8 cellular contexts compared by ENCODE assay signal in the genomic region with DNA sequence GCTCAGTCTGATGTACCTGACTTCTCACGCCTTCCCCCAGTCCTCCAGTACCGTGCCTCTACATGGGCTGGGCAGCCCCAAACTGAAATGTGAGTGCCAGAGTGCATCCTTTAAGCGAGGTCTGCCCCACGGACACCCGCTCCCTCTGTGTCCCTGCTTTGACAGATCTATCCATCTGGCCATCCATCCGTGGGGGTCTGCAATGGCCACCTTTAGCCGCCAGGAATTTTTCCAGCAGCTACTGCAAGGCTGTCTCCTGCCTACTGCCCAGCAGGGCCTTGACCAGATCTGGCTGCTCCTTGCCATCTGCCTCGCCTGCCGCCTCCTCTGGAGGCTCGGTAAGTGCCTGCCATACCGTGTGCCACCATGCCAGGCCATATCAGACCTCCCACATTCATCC. TPM values are rescaled to one million over a fixed set of nuclear protein-coding genes. Genes with fewer than 3 reads are reported as not detected.
DNase-seq lines count a peak whose midpoint lies in the region; ATAC-seq and TF ChIP-seq lines count a peak whose summit lies in the region.

No MANE protein-coding gene starts in this region.

- H2BK15ac ChIP-seq in mesendoderm (replicated peaks; ENCODE audit: low read depth): no peak overlapping the region

- DNase-seq in activated naive CD4-positive, alpha-beta T cell treated with anti-CD3 and anti-CD28 coated beads, Interleukin-2, amount 50 U/mL, for 16 hours: no peak
- no peak for DNase-seq in MCF 10A (ENCODE audit: unreplicated experiment)
- no peak for DNase-seq in mesendoderm
- DNase-seq in OCI-M1 (lab: John Stamatoyannopoulos, UW): no peak
- DNase-seq in NCI-H345 (lab: John Stamatoyannopoulos, UW): no peak

- H3K36me3 ChIP-seq in mesendoderm (ENCODE audit: control insufficient read depth, insufficient read depth, low read length): no peaks in the 10 kb centered on the region
- no peaks in the 10 kb centered on the region for H3K36me3 ChIP-seq in urinary bladder (ENCODE audit: insufficient read depth)

- H2BK5ac ChIP-seq in mesendoderm (ENCODE audit: low read length): no peak overlapping the region

- peak overlapping the region; percentile 92 for H3K27ac Mint-ChIP-seq in activated naive CD4-positive, alpha-beta T cell treated with anti-CD3 and anti-CD28 coated beads, Interleukin-2, amount 50 U/mL, for 24 hours
- peak overlapping the region; percentile 85 for H3K27ac Mint-ChIP-seq in MCF 10A (ENCODE audit: low read depth, unreplicated experiment)

- no TSS peak for BruUV-seq in MCF 10A (replicated peaks; lab: Mats Ljungman, UMichigan)

- peaks cover 3% of the 10 kb centered on the region for H3K36me3 Mint-ChIP-seq in activated naive CD4-positive, alpha-beta T cell treated with anti-CD3 and anti-CD28 coated beads, Interleukin-2, amount 50 U/mL, for 24 hours
- peaks cover 2% of the 10 kb centered on the region for H3K36me3 Mint-ChIP-seq in MCF 10A (ENCODE audit: insufficient read depth, unreplicated experiment)

- no peaks in the 10 kb centered on the region for H3K27me3 ChIP-seq in mesendoderm (ENCODE audit: insufficient read depth, low read length, poor library complexity)

- H3K4me3 ChIP-seq in mesendoderm (ENCODE audit: low read length) (no peak overlapping the region), urinary bladder (ENCODE audit: low read depth, low read length) (peak overlapping the region; percentile 82)

- no peak overlapping the region for H4K5ac ChIP-seq in mesendoderm (ENCODE audit: low read length)

- H3K27ac ChIP-seq in mesendoderm (ENCODE audit: low read depth, low read length): no peak overlapping the region
- no peak overlapping the region for H3K27ac ChIP-seq in urinary bladder (ENCODE audit: low read depth)

- no peak overlapping the region for H3K4ac ChIP-seq in mesendoderm (ENCODE audit: low read depth, low read length)

- CTCF ChIA-PET in MCF 10A (lab: Yijun Ruan, JAX): interaction anchor here (1.5 to 1.7 kb wide), 3 partner anchors 22 to 426 kb away, joined by 3 to 7 read pairs (median 5); no protein-coding TSS in a partner anchor

- peak overlapping the region; percentile 32 for H3K4me2 ChIP-seq in mesendoderm (ENCODE audit: low read length)

- H3K4me1 Mint-ChIP-seq in activated naive CD4-positive, alpha-beta T cell treated with anti-CD3 and anti-CD28 coated beads, Interleukin-2, amount 50 U/mL, for 24 hours: peaks cover 22% of the 10 kb centered on the region
- H3K4me1 Mint-ChIP-seq in MCF 10A (ENCODE audit: insufficient read depth, unreplicated experiment): peaks cover 5% of the 10 kb centered on the region

- peak overlapping the region; percentile 77 for H3K9ac ChIP-seq in mesendoderm (ENCODE audit: low read length)

- no peak for TF ChIP-seq CTCF in MCF 10A (IDR thresholded peaks at IDR 0.05; ENCODE audit: unreplicated experiment)

- H3K56ac ChIP-seq in mesendoderm (ENCODE audit: low read length): peak overlapping the region; percentile 79

- peak overlapping the region; percentile 93 for H3K4me3 Mint-ChIP-seq in activated naive CD4-positive, alpha-beta T cell treated with anti-CD3 and anti-CD28 coated beads, Interleukin-2, amount 50 U/mL, for 24 hours
- peak overlapping the region; percentile 86 for H3K4me3 Mint-ChIP-seq in MCF 10A (ENCODE audit: unreplicated experiment)

- POLR2A ChIA-PET in MCF 10A (lab: Yijun Ruan, JAX): no interaction called here

- no peak for ATAC-seq in GM19023 (IDR thresholded peaks at IDR 0.05; ENCODE audit: unreplicated experiment)

- no CpG with 5 or more reads among the region's 11 CpGs for WGBS in mesendoderm (ENCODE audit: extremely low coverage, insufficient coverage, low lambda C conversion rate)
- WGBS in urinary bladder: 57% methylated on average over 11 of the region's 11 CpGs

- no peaks in the 10 kb centered on the region for H3K27me3 Mint-ChIP-seq in activated naive CD4-positive, alpha-beta T cell treated with anti-CD3 and anti-CD28 coated beads, Interleukin-2, amount 50 U/mL, for 24 hours
- H3K27me3 Mint-ChIP-seq in MCF 10A (ENCODE audit: insufficient read depth, unreplicated experiment): no peaks in the 10 kb centered on the region

- no peaks in the 10 kb centered on the region for H3K9me3 Mint-ChIP-seq in activated naive CD4-positive, alpha-beta T cell treated with anti-CD3 and anti-CD28 coated beads, Interleukin-2, amount 50 U/mL, for 24 hours
- H3K9me3 Mint-ChIP-seq in MCF 10A (ENCODE audit: unreplicated experiment): no peaks in the 10 kb centered on the region

- H2BK120ac ChIP-seq in mesendoderm (ENCODE audit: low read depth, low read length): no peak overlapping the region

- no peak overlapping the region for H3K18ac ChIP-seq in mesendoderm (ENCODE audit: low read length)

- no peak overlapping the region for H4K8ac ChIP-seq in mesendoderm (ENCODE audit: low read depth, low read length)

- no peak overlapping the region for H2AK5ac ChIP-seq in mesendoderm (ENCODE audit: low read length)

- H3K4me1 ChIP-seq in mesendoderm (ENCODE audit: control insufficient read depth, low read depth, low read length) (no peaks in the 10 kb centered on the region), urinary bladder (ENCODE audit: insufficient read depth) (no peaks in the 10 kb centered on the region)

- no peaks in the 10 kb centered on the region for H3K79me2 ChIP-seq in mesendoderm (ENCODE audit: control insufficient read depth, insufficient read depth, low read length)

- intact Hi-C loops in MCF 10A (cut with micrococcal nuclease): no loop called here

- H3K23ac ChIP-seq in mesendoderm (ENCODE audit: low read length): no peak overlapping the region

- no peaks in the 10 kb centered on the region for H3K79me1 ChIP-seq in mesendoderm (ENCODE audit: low read length)

RNA-seq across cellular contexts. Expression of a gene that starts 0.8 kb away (rescaled TPM):
- total RNA-seq in MCF 10A (2022) (29.2 and 39.0 TPM in 2 replicates), urinary bladder (2.7 TPM)
- polyA plus RNA-seq in mesendoderm (2013, experiment 1 of 2): 7.3 TPM
- 6.8 TPM for polyA plus RNA-seq in mesendoderm (2013, experiment 2 of 2)
- polyA plus RNA-seq in urinary bladder: 19.0 TPM

RNA-seq across cellular contexts. Expression of a gene that starts 12.0 kb away (rescaled TPM):
- total RNA-seq in MCF 10A (2022) (66.9 and 102 TPM in 2 replicates), urinary bladder (19.2 TPM)
- polyA plus RNA-seq in mesendoderm (2013, experiment 1 of 2): 81.5 TPM
- polyA plus RNA-seq in mesendoderm (2013, experiment 2 of 2): 84.1 TPM
- polyA plus RNA-seq in urinary bladder: 34.4 TPM

RNA-seq across cellular contexts. Expression of a gene that starts 29.9 kb away (rescaled TPM):
- total RNA-seq in MCF 10A (2022) (14.4 and 18.2 TPM in 2 replicates), urinary bladder (3.7 TPM)
- polyA plus RNA-seq in mesendoderm (2013, experiment 1 of 2): 4.4 TPM
- polyA plus RNA-seq in mesendoderm (2013, experiment 2 of 2): 4.6 TPM
- polyA plus RNA-seq in urinary bladder: 14.7 TPM

RNA-seq across cellular contexts. Expression of a gene that starts 33.6 kb away (rescaled TPM):
- total RNA-seq in MCF 10A (2022) (92.5 and 107 TPM in 2 replicates), urinary bladder (21.8 TPM)
- 55.1 TPM for polyA plus RNA-seq in mesendoderm (2013, experiment 1 of 2)
- 54.7 TPM for polyA plus RNA-seq in mesendoderm (2013, experiment 2 of 2)
- 28.2 TPM for polyA plus RNA-seq in urinary bladder

RNA-seq across cellular contexts. Expression of a gene that starts 39.6 kb away (rescaled TPM):
- total RNA-seq in MCF 10A (2022) (1.4 and 2.6 TPM in 2 replicates), urinary bladder (12.8 TPM)
- polyA plus RNA-seq in mesendoderm (2013, experiment 1 of 2): 73.8 TPM
- 70.1 TPM for polyA plus RNA-seq in mesendoderm (2013, experiment 2 of 2)
- 5.8 TPM for polyA plus RNA-seq in urinary bladder
